8 cellular contexts compared by ENCODE assay signal in the genomic region with DNA sequence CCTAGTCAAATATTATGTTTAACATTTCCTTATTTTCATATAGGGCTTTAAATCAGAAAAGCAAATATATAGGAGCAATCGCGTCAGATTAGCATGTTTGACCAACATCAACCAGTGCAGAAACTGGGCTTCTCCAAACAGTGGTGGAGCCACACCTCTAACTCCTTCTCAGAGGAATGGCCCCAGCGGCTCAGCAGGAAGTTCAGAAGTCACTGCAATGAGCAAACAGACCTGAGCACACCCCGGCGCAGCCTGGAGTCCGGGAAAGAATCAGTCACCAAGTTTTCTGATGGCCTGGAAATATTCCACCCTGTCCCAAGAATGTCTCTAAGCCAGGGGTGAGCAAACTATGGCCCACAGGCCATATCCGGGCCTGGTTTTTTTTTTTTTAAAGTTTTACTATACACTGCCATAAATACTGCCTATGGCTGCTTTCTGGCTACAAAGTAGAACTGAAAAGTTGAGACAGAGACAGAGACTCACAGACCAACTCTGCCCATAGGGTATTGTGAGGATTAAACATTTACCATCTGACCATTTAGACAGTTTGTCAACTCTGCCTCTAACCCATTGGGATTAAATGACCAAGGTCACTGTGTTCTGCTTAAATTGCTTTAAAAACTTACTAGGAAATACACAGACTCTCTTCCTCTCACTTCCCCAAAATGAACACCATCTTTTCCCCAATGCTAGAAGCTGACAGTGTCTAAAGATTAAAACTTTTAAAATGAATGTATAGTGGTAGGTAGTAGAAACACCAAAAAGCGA. TPM values are rescaled to one million over a fixed set of nuclear protein-coding genes. Genes with fewer than 3 reads are reported as not detected.
DNase-seq lines count a peak whose midpoint lies in the region; ATAC-seq, FAIRE-seq and TF ChIP-seq lines count a peak whose summit lies in the region.

No MANE protein-coding gene starts in this region.

- H3K36me3 ChIP-seq in IMR-90 (ENCODE audit: control insufficient read depth, insufficient read depth, low read length): no peaks in the 10 kb centered on the region
- no peaks in the 10 kb centered on the region for H3K36me3 ChIP-seq in colonic mucosa
- H3K36me3 ChIP-seq in pancreas: no peaks in the 10 kb centered on the region

- no peaks in the 10 kb centered on the region for H3K4me1 Mint-ChIP-seq in stimulated activated effector memory CD8-positive, alpha-beta T cell treated with anti-CD3 and anti-CD28 coated beads, Interleukin-12 subunit alpha, Interleukin-12 subunit beta, amount 100 ng/mL, for 72 hours

- no peak overlapping the region for H3K4me3 Mint-ChIP-seq in stimulated activated effector memory CD8-positive, alpha-beta T cell treated with anti-CD3 and anti-CD28 coated beads, Interleukin-12 subunit alpha, Interleukin-12 subunit beta, amount 100 ng/mL, for 72 hours

- H3K27me3 ChIP-seq in IMR-90 (ENCODE audit: control insufficient read depth, insufficient read depth, low read length) (no peaks in the 10 kb centered on the region), colonic mucosa (no peaks in the 10 kb centered on the region), pancreas (no peaks in the 10 kb centered on the region)

- no TSS peak for BruUV-seq in IMR-90 (replicated peaks; lab: Mats Ljungman, UMichigan)

- no peak overlapping the region for H3K4ac ChIP-seq in IMR-90 (ENCODE audit: low read depth, low read length)

- 100% methylated on average over 1 of the region's 8 CpGs; no CpG with 5 or more reads in 1 of the 2 experiments for WGBS in IMR-90 (ENCODE audit: extremely low coverage in 2 of 2, insufficient read length in 1 of 2), 2 experiments
- 19 to 21% methylated on average over 8 of the region's 8 CpGs for WGBS in pancreas, 2 donors

- H3K27ac ChIP-seq in IMR-90 (ENCODE audit: insufficient read depth, low read length) (no peak overlapping the region), colonic mucosa (peak overlapping the region; percentile 73), pancreas (peak overlapping the region; percentile 14 to 88 (median 69))

- H3K4me3 ChIP-seq in IMR-90 (ENCODE audit: insufficient read depth, low read depth, low read length) (no peak overlapping the region), colonic mucosa (no peak overlapping the region), pancreas (peak overlapping the region in 1 of 4 donors; percentile 2)

- no peak overlapping the region for H3K27ac Mint-ChIP-seq in stimulated activated effector memory CD8-positive, alpha-beta T cell treated with anti-CD3 and anti-CD28 coated beads, Interleukin-12 subunit alpha, Interleukin-12 subunit beta, amount 100 ng/mL, for 72 hours

- H4K8ac ChIP-seq in IMR-90 (ENCODE audit: low read depth in 2 of 2, low read length in 2 of 2): no peak overlapping the region

- H3K4me2 ChIP-seq in IMR-90 (ENCODE audit: low read depth, low read length): no peak overlapping the region

- ATAC-seq in GM21423 (IDR thresholded peaks at IDR 0.05; ENCODE audit: unreplicated experiment): peak; percentile 72
- ATAC-seq in IMR-90 (ENCODE audit: low read depth): no peak
- peak; percentile 97 to 99 (median 98) for ATAC-seq in pancreas
- no peak for ATAC-seq in HG03460 (IDR thresholded peaks at IDR 0.05; ENCODE audit: unreplicated experiment)
- no peak for ATAC-seq in stimulated activated effector memory CD8-positive, alpha-beta T cell treated with anti-CD3 and anti-CD28 coated beads, Interleukin-12 subunit alpha, Interleukin-12 subunit beta, amount 100 ng/mL, for 72 hours

- peaks cover 2% of the 10 kb centered on the region for H3K9me3 Mint-ChIP-seq in stimulated activated effector memory CD8-positive, alpha-beta T cell treated with anti-CD3 and anti-CD28 coated beads, Interleukin-12 subunit alpha, Interleukin-12 subunit beta, amount 100 ng/mL, for 72 hours

- H2AK5ac ChIP-seq in IMR-90 (ENCODE audit: low read depth, low read length): no peak overlapping the region

- H3K9ac ChIP-seq in IMR-90 (ENCODE audit: low read depth, low read length) (no peak overlapping the region), colonic mucosa (ENCODE audit: low read depth in 2 of 2, low read length in 2 of 2) (peak overlapping the region in 1 of 2 donors; percentile 48)

- TF ChIP-seq CTCF in IMR-90 (conservative IDR thresholded peaks at IDR 0.05; ENCODE audit: low read depth, low read length): no peak
- no peak for TF ChIP-seq CTCF in colonic mucosa (IDR thresholded peaks at IDR 0.05)
- no peak for TF ChIP-seq CTCF in pancreas (IDR thresholded peaks at IDR 0.05)
- TF ChIP-seq CTCF in GM13976 (IDR thresholded peaks at IDR 0.05; ENCODE audit: borderline replicate concordance, control extremely low read depth, extremely low read depth, insufficient read depth, missing control alignments): no peak
- no peak for TF ChIP-seq CTCF in D721Med (IDR thresholded peaks at IDR 0.05; ENCODE audit: insufficient read depth, missing control alignments)

- FAIRE-seq in pancreas (lab: Jason Lieb, UNC) (peak; percentile 26), D721Med (lab: Jason Lieb, UNC) (no peak)

- dilution Hi-C loops in IMR-90 (cut with HindIII; ENCODE audit: low sequenced_read_pairs, unreplicated experiment): no loop called here

- no peaks in the 10 kb centered on the region for H3K9me3 ChIP-seq in IMR-90 (ENCODE audit: control insufficient read depth, insufficient read depth, low read length)
- H3K9me3 ChIP-seq in colonic mucosa: no peaks in the 10 kb centered on the region
- H3K9me3 ChIP-seq in pancreas: no peaks in the 10 kb centered on the region

- H2AFZ ChIP-seq in IMR-90 (replicated peaks; ENCODE audit: low read length, poor library complexity): no peak overlapping the region

- POLR2A ChIA-PET in IMR-90 (lab: Charles Lee; ENCODE audit: unreplicated experiment): no interaction called here

- H2BK5ac ChIP-seq in IMR-90 (ENCODE audit: low read depth, low read length, poor library complexity, severe bottlenecking): no peak overlapping the region

- CTCF ChIA-PET in IMR-90 (lab: Yijun Ruan, JAX): no interaction called here

- H2BK120ac ChIP-seq in IMR-90 (ENCODE audit: low read depth, low read length): no peak overlapping the region

- H3K18ac ChIP-seq in IMR-90 (ENCODE audit: low read depth, low read length): no peak overlapping the region

- no peak overlapping the region for H3K56ac ChIP-seq in IMR-90 (ENCODE audit: extremely low read depth, insufficient read depth, low read length)

- H3K14ac ChIP-seq in IMR-90 (replicated peaks; ENCODE audit: low read depth, low read length): no peak overlapping the region

- H3K79me1 ChIP-seq in IMR-90 (ENCODE audit: low read depth in 1 of 2, low read length in 2 of 2): peaks cover 20 to 36% of the 10 kb centered on the region in 2 experiments

- DNase-seq in IMR-90 (peak; percentile 15), colonic mucosa (peak; percentile 91), pancreas (peak; percentile 71 to 82 (median 78)), GM13976 (ENCODE audit: low spot score) (no peak), D721Med (ENCODE audit: insufficient read length, low spot score) (no peak)
- DNase-seq in stimulated activated effector memory CD8-positive, alpha-beta T cell treated with anti-CD3 and anti-CD28 coated beads, Interleukin-12 subunit alpha, Interleukin-12 subunit beta, amount 100 ng/mL, for 72 hours (ENCODE audit: low spot score in 2 of 2): no peak

- H4K20me1 ChIP-seq in IMR-90 (ENCODE audit: insufficient read depth, low read length): peaks cover 4% of the 10 kb centered on the region

- in situ Hi-C loops in IMR-90 (cut with MboI; ENCODE audit: low sequenced_read_pairs) (no loop called here), GM13976 (cut with MboI; ENCODE audit: low sequenced_read_pairs, unreplicated experiment) (no loop called here)

- no peak overlapping the region for H2BK15ac ChIP-seq in IMR-90 (ENCODE audit: low read depth, low read length)

- H3K4me1 ChIP-seq in IMR-90 (ENCODE audit: control insufficient read depth, insufficient read depth, low read length): peaks cover 4% of the 10 kb centered on the region; the same call in 1 of the 2 replicates
- H3K4me1 ChIP-seq in colonic mucosa: peaks cover 16% of the 10 kb centered on the region
- peaks cover 0 to 22% (median 20%) of the 10 kb centered on the region in 3 donors for H3K4me1 ChIP-seq in pancreas

- H2BK20ac ChIP-seq in IMR-90 (ENCODE audit: low read depth, low read length): no peak overlapping the region

- H3K23ac ChIP-seq in IMR-90 (ENCODE audit: low read depth, low read length): no peak overlapping the region

- TF ChIP-seq POLR2A in IMR-90 (IDR thresholded peaks at IDR 0.05; ENCODE audit: low read depth, low read length): no peak

- H3K9me1 ChIP-seq in IMR-90 (ENCODE audit: insufficient read depth, low read length): peaks cover 4% of the 10 kb centered on the region; the same call in 1 of the 2 replicates

- TF ChIP-seq RAD21 in IMR-90 (IDR thresholded peaks at IDR 0.05; ENCODE audit: low read length): no peak

- no peaks in the 10 kb centered on the region for H3K36me3 Mint-ChIP-seq in stimulated activated effector memory CD8-positive, alpha-beta T cell treated with anti-CD3 and anti-CD28 coated beads, Interleukin-12 subunit alpha, Interleukin-12 subunit beta, amount 100 ng/mL, for 72 hours

- no peak overlapping the region for H4K5ac ChIP-seq in IMR-90 (ENCODE audit: low read depth, low read length)

- H2AK9ac ChIP-seq in IMR-90 (replicated peaks; ENCODE audit: low read depth, low read length, poor library complexity): no peak overlapping the region

- intact Hi-C loops in IMR-90 (cut with micrococcal nuclease): no loop called here
- intact Hi-C loops in colonic mucosa (cut with DNase I): no loop called here
- intact Hi-C loops in pancreas (cut with DNase I): no loop called here

- H4K91ac ChIP-seq in IMR-90 (ENCODE audit: insufficient read depth, low read depth, low read length): no peak overlapping the region

TF ChIP-seq in IMR-90, 13 proteins besides CTCF, POLR2A, EP300 and RAD21 (continues in another document):
- TF ChIP-seq CHD1 (IDR thresholded peaks at IDR 0.05; ENCODE audit: low read depth, low read length) (no peak), RFX5 (IDR thresholded peaks at IDR 0.05; ENCODE audit: low read depth, low read length) (no peak), MAZ (IDR thresholded peaks at IDR 0.05; ENCODE audit: borderline replicate concordance, low read depth, low read length) (no peak)
- TF ChIP-seq, protein P1, sequence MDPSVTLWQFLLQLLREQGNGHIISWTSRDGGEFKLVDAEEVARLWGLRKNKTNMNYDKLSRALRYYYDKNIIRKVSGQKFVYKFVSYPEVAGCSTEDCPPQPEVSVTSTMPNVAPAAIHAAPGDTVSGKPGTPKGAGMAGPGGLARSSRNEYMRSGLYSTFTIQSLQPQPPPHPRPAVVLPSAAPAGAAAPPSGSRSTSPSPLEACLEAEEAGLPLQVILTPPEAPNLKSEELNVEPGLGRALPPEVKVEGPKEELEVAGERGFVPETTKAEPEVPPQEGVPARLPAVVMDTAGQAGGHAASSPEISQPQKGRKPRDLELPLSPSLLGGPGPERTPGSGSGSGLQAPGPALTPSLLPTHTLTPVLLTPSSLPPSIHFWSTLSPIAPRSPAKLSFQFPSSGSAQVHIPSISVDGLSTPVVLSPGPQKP (IDR thresholded peaks at IDR 0.05; ENCODE audit: borderline replicate concordance, low read depth, low read length): no peak

RNA-seq across cellular contexts. Expression of a gene that starts 5.4 kb away (rescaled TPM):
- total RNA-seq in IMR-90 (2012; rRNA removed) (54.8 and 63.9 TPM in 2 replicates), colonic mucosa (100 to 1,000 TPM; 337 to 393 TPM), pancreas (10 to 100 TPM; 20.2 to 76.7 (median 41.8) TPM)
- polyA plus RNA-seq in IMR-90 (2012; rRNA removed) (46.0 and 59.2 TPM in 2 replicates), pancreas (10 to 100 TPM; 25.9 to 28.0 TPM)
- polyA plus RNA-seq in IMR-90 (2012; cell fraction: cytosol; rRNA removed): 21.8 and 24.4 TPM in 2 replicates
- 9.3 and 26.9 TPM in 2 replicates for polyA plus RNA-seq in IMR-90 (2012; cell fraction: nucleus; rRNA removed; ENCODE audit: low replicate concordance)

Comparison
In these comparisons a context has a peak if more than half of its experiments do, and no peak if none do; other contexts are left out.
1. ATAC-seq: peak in GM21423 (single experiment) and pancreas (4 of 4); none in IMR-90 (single experiment), HG03460 (single experiment) and stimulated activated effector memory CD8-positive, alpha-beta T cell treated with anti-CD3 and anti-CD28 coated beads, Interleukin-12 subunit alpha, Interleukin-12 subunit beta, amount 100 ng/mL, for 72 hours (single experiment).
2. DNase-seq: peak in IMR-90 (single experiment), colonic mucosa (single experiment) and pancreas (6 of 6); none in stimulated activated effector memory CD8-positive, alpha-beta T cell treated with anti-CD3 and anti-CD28 coated beads, Interleukin-12 subunit alpha, Interleukin-12 subunit beta, amount 100 ng/mL, for 72 hours (0 of 2), GM13976 (single experiment) and D721Med (single experiment).